ENCODE assay signal across 22 cellular contexts in genomic region chr1:110008971-110009565, GRCh38.
"Had no signal": no experiment of that assay in that cellular context is flagged by ENCODE, and none has a peak within 500 bp of the region (broad histone marks: within the 10 kb centered on the region; RNA-seq: fewer than 3 reads in every experiment).

No MANE protein-coding gene starts in this region.

- H3K27me3 Mint-ChIP-seq: activated naive CD8-positive, alpha-beta T cell treated with anti-CD3 and anti-CD28 coated beads, Interleukin-2, amount 50 U/mL, for 24 hours; stimulated activated naive B cell treated with anti-CD40 and anti-IgM and Interleukin-4, amounts not matched to agents 10 μg/mL and 1 μg/mL and 100 μg/mL, for 72 hours had no signal

- H3K4me3 ChIP-seq: body of pancreas, coronary artery, heart left ventricle, lung, transverse colon had no signal

- H3K9me3 ChIP-seq: body of pancreas, heart left ventricle, transverse colon had no signal

- H3K27ac Mint-ChIP-seq: activated CD8-positive, alpha-beta T cell treated with anti-CD3 and anti-CD28 coated beads, Interleukin-2, amount 10 ng/mL, durations not matched to agents 7 days and 5 days; activated naive CD8-positive, alpha-beta T cell treated with anti-CD3 and anti-CD28 coated beads, Interleukin-2, amount 50 U/mL, for 24 hours; nephron progenitor cell had no signal

- H3K9me3 Mint-ChIP-seq: activated naive CD8-positive, alpha-beta T cell treated with anti-CD3 and anti-CD28 coated beads, Interleukin-2, amount 50 U/mL, for 24 hours; activated T-helper 1 cell treated with anti-CD3 and anti-CD28 coated beads, Interleukin-12 subunit alpha, Interleukin-12 subunit beta, Interleukin-2, Interleukin-4 antibody, amounts not matched to agents 30 ng/mL and 10 ng/mL and 1 ng/mL, durations not matched to agents 14 hours and 24 hours and 36 hours; nephron progenitor cell; stimulated activated naive B cell treated with anti-CD40 and anti-IgM and Interleukin-4, amounts not matched to agents 10 μg/mL and 1 μg/mL and 100 μg/mL, for 72 hours had no signal

- H3K27ac ChIP-seq: coronary artery, epithelial cell of prostate, heart left ventricle, parathyroid adenoma, transverse colon, WERI-Rb-1 had no signal

- DNase-seq: activated CD4-positive, alpha-beta T cell treated with anti-CD3 and anti-CD28 coated beads for 1 hour; activated CD4-positive, alpha-beta T cell treated with anti-CD3 and anti-CD28 coated beads, Interleukin-2, amount 50 U/mL, for 1 hour; activated CD8-positive, alpha-beta T cell treated with anti-CD3 and anti-CD28 coated beads, Interleukin-2, amount 10 ng/mL, durations not matched to agents 7 days and 5 days; activated gamma-delta T cell; activated naive CD4-positive, alpha-beta T cell treated with anti-CD3 and anti-CD28 coated beads, Interleukin-2, amount 50 U/mL, for 16 hours; activated naive CD8-positive, alpha-beta T cell treated with anti-CD3 and anti-CD28 coated beads, Interleukin-2, amount 50 U/mL, for 24 hours; body of pancreas; heart left ventricle; left cardiac atrium; nephron progenitor cell; small intestine; stimulated activated CD4-positive, alpha-beta T cell treated with anti-CD3 and anti-CD28 coated beads, Interleukin-15, amount 100 ng/mL, for 24 hours; stimulated activated naive B cell treated with anti-CD40 and anti-IgM and Interleukin-4, amounts not matched to agents 10 μg/mL and 1 μg/mL and 100 μg/mL, for 72 hours; T-helper 1 cell; transverse colon; WERI-Rb-1 had no signal

- H3K4me3 Mint-ChIP-seq: activated CD8-positive, alpha-beta T cell treated with anti-CD3 and anti-CD28 coated beads, Interleukin-2, amount 10 ng/mL, durations not matched to agents 7 days and 5 days; activated naive CD8-positive, alpha-beta T cell treated with anti-CD3 and anti-CD28 coated beads, Interleukin-2, amount 50 U/mL, for 24 hours; activated T-helper 1 cell treated with anti-CD3 and anti-CD28 coated beads, Interleukin-12 subunit alpha, Interleukin-12 subunit beta, Interleukin-2, Interleukin-4 antibody, amounts not matched to agents 30 ng/mL and 10 ng/mL and 1 ng/mL, durations not matched to agents 14 hours and 24 hours and 36 hours; nephron progenitor cell; stimulated activated naive B cell treated with anti-CD40 and anti-IgM and Interleukin-4, amounts not matched to agents 10 μg/mL and 1 μg/mL and 100 μg/mL, for 72 hours had no signal

- H2AFZ ChIP-seq: parathyroid adenoma had no signal

- H3K27me3 ChIP-seq: body of pancreas, heart left ventricle, transverse colon had no signal

- ATAC-seq: activated CD8-positive, alpha-beta T cell treated with anti-CD3 and anti-CD28 coated beads, Interleukin-2, amount 10 ng/mL, durations not matched to agents 7 days and 5 days; activated naive CD8-positive, alpha-beta T cell treated with anti-CD3 and anti-CD28 coated beads, Interleukin-2, amount 50 U/mL, for 24 hours; body of pancreas; heart left ventricle; left cardiac atrium; sciatic nerve; stimulated activated naive B cell treated with anti-CD40 and anti-IgM and Interleukin-4, amounts not matched to agents 10 μg/mL and 1 μg/mL and 100 μg/mL, for 72 hours had no signal
